1 cellular context compared by ENCODE assay signal in the genomic region with DNA sequence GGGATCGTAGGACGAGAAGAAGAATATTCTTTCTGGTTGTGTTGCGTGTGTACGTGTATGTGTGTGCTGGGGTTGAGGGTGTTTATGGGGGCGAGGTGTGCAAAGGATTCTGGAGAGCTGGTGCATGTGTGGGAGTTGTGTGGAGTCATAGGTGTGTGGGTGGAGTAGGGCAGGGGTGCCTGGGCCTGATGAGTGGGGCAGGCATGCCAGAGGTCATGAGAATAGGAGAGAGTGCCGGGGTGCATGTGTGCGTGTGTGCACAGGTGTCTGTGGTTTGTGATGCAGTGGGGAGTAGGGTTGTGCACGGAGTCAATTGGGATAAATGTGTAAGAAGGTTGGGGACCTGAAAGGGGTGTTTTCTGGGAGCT.
TF ChIP-seq lines count a peak whose summit lies in the region.

No MANE protein-coding gene starts in this region.

TF ChIP-seq in IMR-90, 13 proteins besides CTCF, POLR2A, EP300 and RAD21 (continued from another document):
- TF ChIP-seq CEBPB (IDR thresholded peaks at IDR 0.05; ENCODE audit: low read depth, low read length) (no peak), SMC3 (IDR thresholded peaks at IDR 0.05; ENCODE audit: low read depth, low read length) (no peak), MAFK (IDR thresholded peaks at IDR 0.05; ENCODE audit: low read depth, low read length) (no peak), FOS (IDR thresholded peaks at IDR 0.05; ENCODE audit: low read depth, low read length) (no peak), RCOR1 (IDR thresholded peaks at IDR 0.05; ENCODE audit: insufficient replicate concordance, low read length) (no peak)
